Comparison of ENCODE assay signal across 9 cellular contexts in the genomic region with DNA sequence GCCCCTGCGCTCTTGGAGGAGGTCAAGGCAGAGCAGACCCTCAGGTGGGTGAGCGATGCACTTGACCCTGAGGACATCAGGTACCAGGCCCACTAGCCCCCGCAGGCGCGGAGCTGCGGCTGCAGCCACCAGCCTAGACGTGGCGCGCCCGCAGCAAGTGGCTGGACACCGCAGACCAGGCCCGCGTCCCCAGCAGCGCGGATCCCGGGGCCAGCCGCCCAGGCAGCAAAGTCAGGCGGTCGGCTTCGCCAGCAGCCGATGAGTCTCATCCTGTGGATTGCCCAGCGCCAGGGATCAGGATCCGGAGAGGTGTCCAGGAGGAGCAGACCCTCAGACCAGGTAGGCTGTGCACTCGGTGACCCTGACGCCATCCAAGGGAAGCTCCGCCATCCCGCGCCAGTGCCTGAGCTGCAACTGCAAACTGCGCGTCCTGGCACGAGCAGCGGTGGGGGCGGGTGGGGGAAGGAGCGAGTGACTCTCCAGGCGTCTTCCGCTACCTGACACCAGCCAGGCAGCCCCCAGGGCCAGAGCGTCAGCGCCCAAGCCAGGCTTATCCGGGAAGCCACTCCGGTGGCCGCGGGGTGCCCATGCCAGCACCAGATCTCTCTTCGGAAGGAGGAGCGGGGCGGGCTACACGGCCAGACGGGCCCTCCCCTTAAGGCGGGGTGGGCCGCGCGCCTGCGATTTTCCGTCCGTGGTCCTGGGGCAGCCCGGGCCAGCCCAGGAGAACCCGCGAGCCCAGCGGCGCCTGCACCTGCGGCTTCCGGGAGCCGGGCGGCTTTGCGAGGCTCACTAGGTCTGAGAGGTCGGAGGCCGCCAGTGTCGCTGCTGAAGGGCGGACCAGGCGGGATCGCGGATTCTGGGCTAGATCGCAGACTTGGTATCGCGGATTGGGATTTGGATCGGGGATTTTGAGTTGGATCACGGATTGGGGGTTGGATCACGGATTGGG. TPM values are rescaled to one million over a fixed set of nuclear protein-coding genes. Genes with fewer than 3 reads are reported as not detected.
DNase-seq lines count a peak whose midpoint lies in the region; ATAC-seq and TF ChIP-seq lines count a peak whose summit lies in the region.
"Not testable (repeated sequence)": the region's sequence is repeated elsewhere in the genome, so short reads cannot be mapped to it uniquely, and the experiment has no call there.
"Had no signal": no experiment of that assay in that cellular context is flagged by ENCODE, and none has a peak within 500 bp of the region (broad histone marks: within the 10 kb centered on the region; RNA-seq: fewer than 3 reads in every experiment).

No MANE protein-coding gene starts in this region.

- H2AFZ ChIP-seq in neural progenitor cell (replicated peaks) = not testable (repeated sequence)

- peak; percentile 76 for ATAC-seq in GM21423 (IDR thresholded peaks at IDR 0.05; ENCODE audit: unreplicated experiment)
- peak; percentile 98 for ATAC-seq in activated naive CD8-positive, alpha-beta T cell treated with anti-CD3 and anti-CD28 coated beads, Interleukin-2, amount 50 U/mL, for 24 hours
- peak; percentile 27 for ATAC-seq in Right ventricle myocardium superior (ENCODE audit: poor library complexity)

- H3K79me2 ChIP-seq in neural progenitor cell (ENCODE audit: low read depth) = not testable (repeated sequence)

- H3K4me2 ChIP-seq in neural progenitor cell = peak overlapping the region; percentile 66

- intact Hi-C loops in Right ventricle myocardium superior (cut with DNase I) = not testable (repeated sequence)

- H3K9ac ChIP-seq in neural progenitor cell = not testable (repeated sequence)

- DNase-seq in T-helper 2 cell (peak; percentile 21 to 59 (median 50)), activated T-cell treated with anti-CD3 and anti-CD28 coated beads for 1 hour (ENCODE audit: low read depth) (peak; percentile 28)
- peak; percentile 79 for DNase-seq in activated naive CD8-positive, alpha-beta T cell treated with anti-CD3 and anti-CD28 coated beads, Interleukin-2, amount 50 U/mL, for 24 hours
- DNase-seq in Right ventricle myocardium superior; neural progenitor cell (ENCODE audit: low spot score): not testable (repeated sequence)
- DNase-seq in stimulated activated CD4-positive, alpha-beta T cell treated with anti-CD3 and anti-CD28 coated beads, TNF-alpha, amount 100 ng/mL, for 48 hours (ENCODE audit: low read depth in 3 of 3) = peak; percentile 52 to 59 (median 53)

- not testable (repeated sequence) for H3K4me1 Mint-ChIP-seq in activated naive CD8-positive, alpha-beta T cell treated with anti-CD3 and anti-CD28 coated beads, Interleukin-2, amount 50 U/mL, for 24 hours; neural progenitor cell

- H3K27me3 Mint-ChIP-seq in activated naive CD8-positive, alpha-beta T cell treated with anti-CD3 and anti-CD28 coated beads, Interleukin-2, amount 50 U/mL, for 24 hours = peaks cover 15% of the 10 kb centered on the region
- H3K27me3 Mint-ChIP-seq in neural progenitor cell (ENCODE audit: insufficient read depth, low read depth) = not testable (repeated sequence)

- peak overlapping the region; percentile 37 for H3K4me3 ChIP-seq in neural progenitor cell

- not testable (repeated sequence) for TF ChIP-seq CTCF in neural progenitor cell (IDR thresholded peaks at IDR 0.05)

- not testable (repeated sequence) for H3K9me3 Mint-ChIP-seq in activated naive CD8-positive, alpha-beta T cell treated with anti-CD3 and anti-CD28 coated beads, Interleukin-2, amount 50 U/mL, for 24 hours; neural progenitor cell

- H3K36me3 Mint-ChIP-seq in activated naive CD8-positive, alpha-beta T cell treated with anti-CD3 and anti-CD28 coated beads, Interleukin-2, amount 50 U/mL, for 24 hours (ENCODE audit: low read depth); neural progenitor cell: not testable (repeated sequence)

- not testable (repeated sequence) for H3K27ac ChIP-seq in neural progenitor cell

- H3K36me3 ChIP-seq in neural progenitor cell = not testable (repeated sequence)

- H3K9me3 ChIP-seq in neural progenitor cell (ENCODE audit: low read depth) = not testable (repeated sequence)

- not testable (repeated sequence) for H3F3A ChIP-seq in neural progenitor cell (ENCODE audit: low read depth)

- H3K27ac Mint-ChIP-seq in activated naive CD8-positive, alpha-beta T cell treated with anti-CD3 and anti-CD28 coated beads, Interleukin-2, amount 50 U/mL, for 24 hours = peak overlapping the region; percentile 95
- H3K27ac Mint-ChIP-seq in neural progenitor cell = not testable (repeated sequence)

- H3K4me3 Mint-ChIP-seq in activated naive CD8-positive, alpha-beta T cell treated with anti-CD3 and anti-CD28 coated beads, Interleukin-2, amount 50 U/mL, for 24 hours = peak overlapping the region; percentile 84
- H3K4me3 Mint-ChIP-seq in neural progenitor cell = peak overlapping the region; percentile 78

- peaks cover 14% of the 10 kb centered on the region for H3K27me3 ChIP-seq in neural progenitor cell

- not testable (repeated sequence) for H3K4me1 ChIP-seq in neural progenitor cell

- H4K20me1 ChIP-seq in neural progenitor cell (ENCODE audit: low read depth) = not testable (repeated sequence)

RNA-seq across cellular contexts. Expression of a gene that starts 10.4 kb away (rescaled TPM):
- total RNA-seq in Right ventricle myocardium superior = not detected
- total RNA-seq in neural progenitor cell (ENCODE audit: low replicate concordance) = not detected in 2 replicates
- total RNA-seq: Caco-2, spleen had no signal

Comparison
In these comparisons a context has a peak if more than half of its experiments do, and no peak if none do; other contexts are left out.
1. ATAC-seq: peak in every context shown above with its lines; median percentile 98 in activated naive CD8-positive, alpha-beta T cell treated with anti-CD3 and anti-CD28 coated beads, Interleukin-2, amount 50 U/mL, for 24 hours; 76 in GM21423; 27 in Right ventricle myocardium superior.